11 cellular contexts compared by ENCODE assay signal in genomic region chr6:21887301-21888185, GRCh38.
DNase-seq lines count a peak whose midpoint lies in the region; ATAC-seq, FAIRE-seq and TF ChIP-seq lines count a peak whose summit lies in the region.
"Had no signal": no experiment of that assay in that cellular context is flagged by ENCODE, and none has a peak within 500 bp of the region (broad histone marks: within the 10 kb centered on the region; RNA-seq: fewer than 3 reads in every experiment).

No MANE protein-coding gene starts in this region.

- no peak overlapping the region for H3K23ac ChIP-seq in mesendoderm (ENCODE audit: low read length)

- H3K9me3 Mint-ChIP-seq in activated T-cell treated with anti-CD3 and anti-CD28 coated beads, Interleukin-2, amount 50 U/mL, for 4 hours: peaks cover 6% of the 10 kb centered on the region

- no peak overlapping the region for H2BK120ac ChIP-seq in mesendoderm (ENCODE audit: low read depth, low read length)

- no peak for FAIRE-seq in D721Med (lab: Jason Lieb, UNC)

- no peaks in the 10 kb centered on the region for H3K27me3 Mint-ChIP-seq in activated T-cell treated with anti-CD3 and anti-CD28 coated beads, Interleukin-2, amount 50 U/mL, for 4 hours (ENCODE audit: low read depth)

- no peak overlapping the region for H3K9ac ChIP-seq in mesendoderm (ENCODE audit: low read length)

- H3K56ac ChIP-seq in mesendoderm (ENCODE audit: low read length): no peak overlapping the region

- no peaks in the 10 kb centered on the region for H3K4me1 Mint-ChIP-seq in activated T-cell treated with anti-CD3 and anti-CD28 coated beads, Interleukin-2, amount 50 U/mL, for 4 hours (ENCODE audit: low read depth)

- H3K4me2 ChIP-seq in osteoblast (ENCODE audit: insufficient read depth, low read length) (peak overlapping the region; percentile 70), mesendoderm (ENCODE audit: low read length) (no peak overlapping the region)

- no peak overlapping the region for H2BK5ac ChIP-seq in mesendoderm (ENCODE audit: low read length)

- no peak overlapping the region for H4K8ac ChIP-seq in mesendoderm (ENCODE audit: low read depth, low read length)

- H2AK5ac ChIP-seq in mesendoderm (ENCODE audit: low read length): no peak overlapping the region

- ATAC-seq in activated T-cell treated with anti-CD3 and anti-CD28 coated beads, Interleukin-2, amount 50 U/mL, for 4 hours: no peak

- peak overlapping the region; percentile 49 for H3K4me3 ChIP-seq in epithelial cell of proximal tubule (ENCODE audit: low read depth, low read length)
- H3K4me3 ChIP-seq in osteoblast (ENCODE audit: insufficient read depth, low read length): peak overlapping the region; percentile 36
- H3K4me3 ChIP-seq in mesendoderm (ENCODE audit: low read length): no peak overlapping the region
- H3K4me3 ChIP-seq: lower lobe of right lung had no signal

- H2AFZ ChIP-seq in osteoblast (ENCODE audit: low read length): peak overlapping the region; percentile 76

- H3K79me1 ChIP-seq in mesendoderm (ENCODE audit: low read length): peaks cover 20% of the 10 kb centered on the region

- WGBS in mesendoderm (ENCODE audit: extremely low coverage, insufficient coverage, low lambda C conversion rate): no CpG with 5 or more reads among the region's 14 CpGs

- no peak overlapping the region for H3K18ac ChIP-seq in mesendoderm (ENCODE audit: low read length)

- no peaks in the 10 kb centered on the region for H3K27me3 ChIP-seq in osteoblast (ENCODE audit: insufficient read depth, low read length)
- H3K27me3 ChIP-seq in mesendoderm (ENCODE audit: insufficient read depth, low read length, poor library complexity): no peaks in the 10 kb centered on the region

- no peak overlapping the region for H2BK15ac ChIP-seq in mesendoderm (replicated peaks; ENCODE audit: low read depth)

- H3K36me3 ChIP-seq in osteoblast (ENCODE audit: insufficient read depth, low read length): no peaks in the 10 kb centered on the region
- H3K36me3 ChIP-seq in mesendoderm (ENCODE audit: control insufficient read depth, insufficient read depth, low read length): no peaks in the 10 kb centered on the region
- H3K36me3 ChIP-seq: lower lobe of right lung had no signal

- H3K4me1 ChIP-seq in osteoblast (ENCODE audit: insufficient read depth, low read length): peaks cover 37% of the 10 kb centered on the region
- peaks cover 5% of the 10 kb centered on the region for H3K4me1 ChIP-seq in mesendoderm (ENCODE audit: control insufficient read depth, low read depth, low read length)

- H3K79me2 ChIP-seq in osteoblast (ENCODE audit: insufficient read depth, low read length) (no peaks in the 10 kb centered on the region), mesendoderm (ENCODE audit: control insufficient read depth, insufficient read depth, low read length) (peaks cover 8% of the 10 kb centered on the region)

- H3K36me3 Mint-ChIP-seq in activated T-cell treated with anti-CD3 and anti-CD28 coated beads, Interleukin-2, amount 50 U/mL, for 4 hours (ENCODE audit: insufficient read depth): no peaks in the 10 kb centered on the region

- H3K27ac ChIP-seq in osteoblast (ENCODE audit: low read depth, low read length) (peak overlapping the region; percentile 87), mesendoderm (ENCODE audit: low read depth, low read length) (no peak overlapping the region)
- H3K27ac ChIP-seq: lower lobe of right lung had no signal

- DNase-seq in COLO668 (lab: John Stamatoyannopoulos, UW; ENCODE audit: unreplicated experiment): peak; percentile 21
- DNase-seq in NCI-H2196 (lab: John Stamatoyannopoulos, UW; ENCODE audit: unreplicated experiment): peak; percentile 45
- DNase-seq in epithelial cell of proximal tubule (ENCODE audit: low read depth): no peak
- no peak for DNase-seq in osteoblast (ENCODE audit: insufficient read length, low spot score, missing footprints)
- DNase-seq in D721Med (ENCODE audit: insufficient read length, low spot score): no peak
- DNase-seq in mesendoderm: no peak
- no peak for DNase-seq in activated T-cell treated with anti-CD3 and anti-CD28 coated beads, Interleukin-2, amount 50 U/mL, for 4 hours
- no peak for DNase-seq in iPS-NIHi7 (ENCODE audit: extremely low spot score)
- DNase-seq: effector memory CD4-positive, alpha-beta T cell; lower lobe of right lung; stimulated activated CD4-positive, alpha-beta T cell treated with anti-CD3 and anti-CD28 coated beads, Interleukin-4, amount 100 ng/mL, for 1 hour had no signal

- no peak for TF ChIP-seq CTCF in epithelial cell of proximal tubule (conservative IDR thresholded peaks at IDR 0.05; ENCODE audit: low read depth, low read length)
- TF ChIP-seq CTCF in osteoblast (IDR thresholded peaks at IDR 0.05; ENCODE audit: extremely low read depth, low read depth, low read length): no peak
- TF ChIP-seq CTCF in D721Med (IDR thresholded peaks at IDR 0.05; ENCODE audit: insufficient read depth, missing control alignments): no peak

- no peak overlapping the region for H4K5ac ChIP-seq in mesendoderm (ENCODE audit: low read length)

- no peaks in the 10 kb centered on the region for H3K9me3 ChIP-seq in osteoblast (ENCODE audit: low read depth, low read length)
- H3K9me3 ChIP-seq: lower lobe of right lung had no signal

- no peaks in the 10 kb centered on the region for H4K20me1 ChIP-seq in osteoblast (ENCODE audit: insufficient read depth, low read length)

- H3K4ac ChIP-seq in mesendoderm (ENCODE audit: low read depth, low read length): no peak overlapping the region

- H3K4me3 Mint-ChIP-seq in activated T-cell treated with anti-CD3 and anti-CD28 coated beads, Interleukin-2, amount 50 U/mL, for 4 hours: no peak overlapping the region

Comparison
In these comparisons a context has a peak if more than half of its experiments do, and no peak if none do; other contexts are left out.
1. DNase-seq: peak in COLO668 (single experiment) and NCI-H2196 (single experiment); none in epithelial cell of proximal tubule (single experiment), osteoblast (single experiment), D721Med (single experiment), mesendoderm (single experiment), activated T-cell treated with anti-CD3 and anti-CD28 coated beads, Interleukin-2, amount 50 U/mL, for 4 hours (single experiment) and iPS-NIHi7 (single experiment).